19 cellular contexts compared by ENCODE assay signal in genomic region chr2:209388416-209389037, GRCh38. TPM values are rescaled to one million over a fixed set of nuclear protein-coding genes. Genes with fewer than 3 reads are reported as not detected.
"Had no signal": no experiment of that assay in that cellular context is flagged by ENCODE, and none has a peak within 500 bp of the region (broad histone marks: within the 10 kb centered on the region; RNA-seq: fewer than 3 reads in every experiment).

No MANE protein-coding gene starts in this region.

- H3K4me3 ChIP-seq: esophagus squamous epithelium, heart left ventricle, left ventricle myocardium inferior, ovary, thyroid gland, vagina had no signal

- H3K27me3 ChIP-seq: esophagus squamous epithelium, ovary, thyroid gland, vagina had no signal

- DNase-seq: activated CD4-positive, alpha-beta T cell treated with anti-CD3 and anti-CD28 coated beads for 36 hours; activated CD8-positive, alpha-beta memory T cell treated with anti-CD3 and anti-CD28 coated beads, Interleukin-2, amount 50 U/mL, for 48 hours; activated CD8-positive, alpha-beta T cell treated with anti-CD3 and anti-CD28 coated beads, Interleukin-2, amount 10 ng/mL, durations not matched to agents 7 days and 5 days; activated naive CD4-positive, alpha-beta T cell; activated naive CD8-positive, alpha-beta T cell treated with anti-CD3 and anti-CD28 coated beads, Interleukin-2, amount 50 U/mL, for 24 hours; central memory CD4-positive, alpha-beta T cell; esophagus squamous epithelium; foreskin melanocyte; heart left ventricle; islet precursor cell; left ventricle myocardium inferior; ovary; stimulated activated CD4-positive, alpha-beta T cell treated with anti-CD3 and anti-CD28 coated beads, Interleukin-4, amount 100 ng/mL, for 1 hour; stimulated activated naive CD8-positive, alpha-beta T cell treated with anti-CD3 and anti-CD28 coated beads, Interleukin-15, amount 100 ng/mL, for 72 hours; T-helper 1 cell; thyroid gland; WERI-Rb-1 had no signal

- H3K27ac ChIP-seq: esophagus squamous epithelium, heart left ventricle, left ventricle myocardium inferior, ovary, thyroid gland, vagina, WERI-Rb-1 had no signal

- H3K36me3 ChIP-seq: esophagus squamous epithelium, heart left ventricle, left ventricle myocardium inferior, ovary, thyroid gland, vagina, WERI-Rb-1 had no signal

- H3K9me3 ChIP-seq: esophagus squamous epithelium, heart left ventricle, left ventricle myocardium inferior, ovary, thyroid gland, vagina had no signal

- H3K4me1 ChIP-seq: heart left ventricle, left ventricle myocardium inferior, thyroid gland, vagina had no signal

RNA-seq across cellular contexts. Expression of gene MAP2, which starts 35.3 kb away (rescaled TPM):
- total RNA-seq: activated CD8-positive, alpha-beta T cell treated with anti-CD3 and anti-CD28 coated beads, Interleukin-2, amount 10 ng/mL, durations not matched to agents 7 days and 5 days; natural killer cell treated with Interleukin-12 subunit alpha and Interleukin-12 subunit beta and Interleukin-15 and Interleukin-18, amount 100 ng/mL, for 72 hours had no signal
